Comparison of ENCODE assay signal across 1 cellular context in genomic region chr9:136138566-136138965, GRCh38.
TF ChIP-seq lines count a peak whose summit lies in the region.

No MANE protein-coding gene starts in this region.

TF ChIP-seq in H1, 55 proteins besides CTCF, POLR2A, EP300 and RAD21 (continued from another document):
- no peak for TF ChIP-seq RNF2 (IDR thresholded peaks at IDR 0.05; ENCODE audit: borderline replicate concordance, low read depth, low read length, missing control alignments, poor library complexity, severe bottlenecking)
- no peak for TF ChIP-seq CTBP2 (IDR thresholded peaks at IDR 0.05; ENCODE audit: borderline replicate concordance, insufficient read depth, insufficient read length, low read length)
- TF ChIP-seq BCL11A (IDR thresholded peaks at IDR 0.05; ENCODE audit: low read depth in 2 of 2, low read length in 2 of 2) = no peak
- no peak for TF ChIP-seq TBP (IDR thresholded peaks at IDR 0.05; ENCODE audit: low read depth, low read length)
- TF ChIP-seq CHD7 (IDR thresholded peaks at IDR 0.05; ENCODE audit: insufficient replicate concordance, low read length) = no peak
- no peak for TF ChIP-seq USF2 (IDR thresholded peaks at IDR 0.05; ENCODE audit: low read length)
- TF ChIP-seq POU5F1 (IDR thresholded peaks at IDR 0.05; ENCODE audit: low read depth, low read length) = no peak
- TF ChIP-seq SIX5 (IDR thresholded peaks at IDR 0.05; ENCODE audit: low read depth, low read length) = no peak
